ENCODE assay signal across 9 cellular contexts in genomic region chr5:113293613-113294340, GRCh38.
DNase-seq lines count a peak whose midpoint lies in the region; ATAC-seq, FAIRE-seq and TF ChIP-seq lines count a peak whose summit lies in the region.
"Had no signal": no experiment of that assay in that cellular context is flagged by ENCODE, and none has a peak within 500 bp of the region (broad histone marks: within the 10 kb centered on the region; RNA-seq: fewer than 3 reads in every experiment).

No MANE protein-coding gene starts in this region.

- H2BK15ac ChIP-seq in H1 (ENCODE audit: low read length) = 0 out of 2 replicates have a peak overlapping the region, but pooled peaks have one; percentile 46

- H3K14ac ChIP-seq in H1 (ENCODE audit: insufficient read length) = no peak overlapping the region

- no peak overlapping the region for H3K4ac ChIP-seq in H1 (replicated peaks; ENCODE audit: insufficient read length, low read depth, low read length)

- H3K9me3 ChIP-seq in SJCRH30 (replicated peaks) = no peaks in the 10 kb centered on the region
- H3K9me3 ChIP-seq in H1 (ENCODE audit: insufficient read depth in 2 of 2, low read depth in 1 of 2, low read length in 1 of 2) = no peaks in the 10 kb centered on the region
- no peaks in the 10 kb centered on the region for H3K9me3 ChIP-seq in muscle layer of duodenum (ENCODE audit: control insufficient read depth in 1 of 2, low read length in 2 of 2)

- no peak for TF ChIP-seq RAD21 in H1 (IDR thresholded peaks at IDR 0.05 in 1 of 2, conservative IDR thresholded peaks at IDR 0.05 in 1 of 2; ENCODE audit: low read depth in 2 of 2, low read length in 2 of 2)

- no peak overlapping the region for H3K23ac ChIP-seq in H1 (ENCODE audit: insufficient read length)

- H4K20me1 ChIP-seq in H1 (replicated peaks in 1 of 2; ENCODE audit: control insufficient read depth in 1 of 2, insufficient read depth in 2 of 2, low read length in 2 of 2) = no peaks in the 10 kb centered on the region

- H2BK20ac ChIP-seq in H1 (ENCODE audit: low read length) = no peak overlapping the region

- peak overlapping the region; percentile 7 for H3K56ac ChIP-seq in H1 (replicated peaks; ENCODE audit: insufficient read length, low read depth, low read length)

- peak overlapping the region; percentile 4; the same call in 1 of the 2 replicates for H2BK5ac ChIP-seq in H1 (ENCODE audit: low read depth, low read length)

- H4K5ac ChIP-seq in H1 (ENCODE audit: insufficient read length, low read depth, low read length) = no peak overlapping the region

- CTCF ChIA-PET in H1 (lab: Charles Lee; ENCODE audit: partially characterized antibody) = interaction anchor here (0.8 to 1.5 kb wide), 11 partner anchors 13 to 237 kb away, joined by 3 to 7 read pairs (median 3); no protein-coding TSS in a partner anchor

- H3K79me2 ChIP-seq in H1 (ENCODE audit: control insufficient read depth in 1 of 2, insufficient read depth in 2 of 2, low read length in 2 of 2) = peaks cover 0 to 32% of the 10 kb centered on the region in 2 experiments; a peak in 3 of 4 replicates

- no peak overlapping the region; the same call in 1 of the 2 replicates for H4K8ac ChIP-seq in H1 (ENCODE audit: extremely low read depth, insufficient read depth, low read length)

- POLR2A ChIA-PET in H1 (lab: Charles Lee; ENCODE audit: partially characterized antibody) = interaction anchor here (0.6 to 1.2 kb wide), 5 partner anchors 11 to 213 kb away, joined by 3 to 4 read pairs (median 3); no protein-coding TSS in a partner anchor

- H3K4me2 ChIP-seq in H1 (ENCODE audit: insufficient read depth in 1 of 2, low read depth in 2 of 2, low read length in 2 of 2) = peak overlapping the region; percentile 86 to 94

- H3K36me3 ChIP-seq in SJCRH30 (no peaks in the 10 kb centered on the region), H1 (ENCODE audit: control insufficient read depth in 2 of 4, insufficient read depth in 4 of 4, low read length in 3 of 4) (no peaks in the 10 kb centered on the region), muscle layer of duodenum (ENCODE audit: control insufficient read depth in 1 of 2, insufficient read depth in 2 of 2, low read length in 2 of 2) (no peaks in the 10 kb centered on the region)

- no peak for FAIRE-seq in H1 (lab: Jason Lieb, UNC)

- H3K4me3 ChIP-seq in SJCRH30 = peak overlapping the region; percentile 69
- H3K4me3 ChIP-seq in H1 (ENCODE audit: extremely low read depth in 1 of 4, insufficient read depth in 2 of 4, low read depth in 3 of 4, low read length in 4 of 4) = peak overlapping the region; percentile 70 to 80 (median 74)
- peak overlapping the region; percentile 74 to 82 for H3K4me3 ChIP-seq in muscle layer of duodenum (ENCODE audit: low read depth in 1 of 2, low read length in 2 of 2)

- H4K91ac ChIP-seq in H1 (replicated peaks; ENCODE audit: insufficient read length, low read length) = no peak overlapping the region

- peak overlapping the region; percentile 62; the same call in 1 of the 2 replicates for H2BK12ac ChIP-seq in H1 (ENCODE audit: low read depth, low read length)

- no peak for TF ChIP-seq POLR2A in H1 (IDR thresholded peaks at IDR 0.05; ENCODE audit: control extremely low read depth in 1 of 2, low read depth in 2 of 2, low read length in 2 of 2)

- H2BK120ac ChIP-seq in H1 (replicated peaks; ENCODE audit: low read depth, low read length) = peak overlapping the region; percentile 7

- no peak for TF ChIP-seq CTCF in H1 (IDR thresholded peaks at IDR 0.05; ENCODE audit: control extremely low read depth in 1 of 3, insufficient read depth in 1 of 3, low read depth in 1 of 3, low read length in 3 of 3)

- ATAC-seq in HG02588 (IDR thresholded peaks at IDR 0.05; ENCODE audit: unreplicated experiment) = peak; percentile 22

- H3K27ac ChIP-seq in SJCRH30 (peak overlapping the region; percentile 56), H1 (ENCODE audit: low read depth, low read length) (no peak overlapping the region), muscle layer of duodenum (ENCODE audit: low read length) (peak overlapping the region; percentile 82)
- H3K27ac ChIP-seq: 22Rv1 had no signal

- H3K9ac ChIP-seq in H1 (replicated peaks in 1 of 4; ENCODE audit: extremely low read depth in 1 of 4, low read depth in 3 of 4, low read length in 3 of 4) = peak overlapping the region; percentile 25 to 65 (median 38)

- peaks cover 5% of the 10 kb centered on the region; the same call in 1 of the 2 replicates for H3K4me1 ChIP-seq in SJCRH30
- H3K4me1 ChIP-seq in H1 (replicated peaks in 1 of 4; ENCODE audit: control insufficient read depth in 3 of 4, insufficient read depth in 4 of 4, low read length in 3 of 4) = peaks cover 4 to 22% (median 20%) of the 10 kb centered on the region in 4 experiments; a peak in 6 of 7 replicates
- H3K4me1 ChIP-seq in muscle layer of duodenum (ENCODE audit: control insufficient read depth in 1 of 2, insufficient read depth in 2 of 2, low read length in 2 of 2) = peaks cover 0 to 24% of the 10 kb centered on the region in 2 donors

- DNase-seq in DMS 273 (lab: John Stamatoyannopoulos, UW; ENCODE audit: unreplicated experiment) = peak; percentile 65
- no peak for DNase-seq in DMS 273 treated with DMSO at 0.1 percent for 48 hours (lab: John Stamatoyannopoulos, UW)
- peak; percentile 11 to 44 for DNase-seq in SJCRH30
- DNase-seq in H1 (ENCODE audit: low read depth in 1 of 2, low spot score in 2 of 2) = peak in 1 of 2 experiments; percentile 57
- no peak for DNase-seq in D341Med (ENCODE audit: low spot score)
- DNase-seq in HT-29 (ENCODE audit: low spot score) = no peak

- no peaks in the 10 kb centered on the region for H3K27me3 ChIP-seq in SJCRH30
- H3K27me3 ChIP-seq in H1 (replicated peaks in 1 of 4; ENCODE audit: control insufficient read depth in 3 of 4, extremely low read depth in 1 of 4, insufficient read depth in 3 of 4, low read length in 3 of 4) = peaks cover 0 to 3% (median 0%) of the 10 kb centered on the region in 4 experiments; a peak in 6 of 7 replicates
- H3K27me3 ChIP-seq in muscle layer of duodenum (ENCODE audit: low read depth, low read length) = no peaks in the 10 kb centered on the region

- H2AFZ ChIP-seq in H1 (ENCODE audit: low read length) = peak overlapping the region; percentile 71

- peak overlapping the region; percentile 71 for H3K18ac ChIP-seq in H1 (ENCODE audit: extremely low read depth, low read length)

- H3K79me1 ChIP-seq in H1 (ENCODE audit: low read depth, low read length) = no peaks in the 10 kb centered on the region

- peaks cover 14% of the 10 kb centered on the region for H3K23me2 ChIP-seq in H1 (ENCODE audit: low read depth, low read length)

- TF ChIP-seq EP300 in H1 (IDR thresholded peaks at IDR 0.05; ENCODE audit: borderline replicate concordance in 1 of 2, low read depth in 2 of 2, low read length in 2 of 2) = no peak

- no peak overlapping the region for H2AK5ac ChIP-seq in H1 (ENCODE audit: low read depth, low read length)

- 1% methylated on average over 26 of the region's 26 CpGs; no CpG with 5 or more reads in 1 of the 2 experiments for WGBS in H1 (ENCODE audit: extremely low coverage in 1 of 2, insufficient coverage in 1 of 2, insufficient read length in 1 of 2, insufficient replicate concordance in 2 of 2, low coverage in 1 of 2, low lambda C conversion rate in 2 of 2, missing lambda C conversion rate in 1 of 2), 2 experiments

TF ChIP-seq in H1, 55 proteins besides CTCF, POLR2A, EP300 and RAD21:
- TF ChIP-seq SIRT6 (IDR thresholded peaks at IDR 0.05; ENCODE audit: low read length) = no peak
- TF ChIP-seq GABPA (IDR thresholded peaks at IDR 0.05; ENCODE audit: borderline replicate concordance, insufficient read depth, low read length) = no peak
- TF ChIP-seq RFX5 (IDR thresholded peaks at IDR 0.05; ENCODE audit: borderline replicate concordance, low read depth, low read length) = no peak
- peak; percentile 11 for TF ChIP-seq KDM4A (IDR thresholded peaks at IDR 0.05; ENCODE audit: low read depth, low read length, severe bottlenecking)
- TF ChIP-seq RBBP5 (IDR thresholded peaks at IDR 0.05; ENCODE audit: borderline replicate concordance, low read depth, low read length) = peak; percentile 5; the same call in 1 of the 2 replicates
- 0 out of 4 replicates have a peak, but pooled peaks of 1 of the 2 experiments have one; percentile 36 for TF ChIP-seq SIN3A (conservative IDR thresholded peaks at IDR 0.05 in 1 of 2, IDR thresholded peaks at IDR 0.05 in 1 of 2; ENCODE audit: low read depth in 1 of 2, low read length in 2 of 2)
- TF ChIP-seq MAX (IDR thresholded peaks at IDR 0.05) = peak; percentile 49; the same call in 1 of the 2 replicates

Comparison
In these comparisons a context has a peak if more than half of its experiments do, and no peak if none do; other contexts are left out.
1. DNase-seq: peak in DMS 273 (single experiment) and SJCRH30 (2 of 2); none in DMS 273 treated with DMSO at 0.1 percent for 48 hours (single experiment), D341Med (single experiment) and HT-29 (single experiment).
2. Peak in every context shown above with its lines, with median percentiles within 50 percentile points of each other: H3K4me3 ChIP-seq.